ENCODE assay signal across 8 cellular contexts in the genomic region with DNA sequence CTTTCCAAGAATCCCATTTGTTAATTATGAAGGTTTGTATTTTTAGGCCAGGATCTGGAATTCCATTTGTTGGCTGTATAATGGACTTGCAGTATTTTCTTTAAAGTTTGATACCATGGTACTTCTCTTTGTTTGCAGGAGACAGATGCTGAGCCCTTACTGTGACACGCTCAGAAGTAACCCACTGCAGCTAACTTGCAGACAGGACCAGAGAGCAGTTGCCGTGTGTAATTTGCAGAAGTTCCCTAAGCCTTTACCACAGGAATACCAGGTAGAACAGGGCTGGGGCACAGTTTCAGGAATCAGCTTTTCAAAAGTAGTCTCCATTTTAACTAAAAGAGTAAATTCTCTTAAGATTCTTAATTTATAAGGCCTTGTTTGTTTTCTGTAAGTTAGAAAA.
"Had no signal": no experiment of that assay in that cellular context is flagged by ENCODE, and none has a peak within 500 bp of the region (broad histone marks: within the 10 kb centered on the region; RNA-seq: fewer than 3 reads in every experiment).

No MANE protein-coding gene starts in this region.

- H3K9me3 Mint-ChIP-seq: H9, HFFc6, IgD-negative memory B cell had no signal

- H3K4me2 ChIP-seq: KMS-11 had no signal

- H3K27ac ChIP-seq: GM23248, HL-60, KMS-11 had no signal

- H3K4me3 ChIP-seq: GM23248 had no signal

- H3K27ac Mint-ChIP-seq: H9, HFFc6, IgD-negative memory B cell had no signal

- H3K4me3 Mint-ChIP-seq: H9, HFFc6, IgD-negative memory B cell had no signal

- H3K4me1 Mint-ChIP-seq: IgD-negative memory B cell had no signal

- H2AFZ ChIP-seq: GM23248 had no signal

- H3K27me3 Mint-ChIP-seq: IgD-negative memory B cell had no signal

- DNase-seq: GM23248, H9, HCEC 1CT, HFFc6 had no signal

- ATAC-seq: HepG2 had no signal
